24 cellular contexts compared by ENCODE assay signal in genomic region chrX:633043-633654, GRCh38. TPM values are rescaled to one million over a fixed set of nuclear protein-coding genes. Genes with fewer than 3 reads are reported as not detected.
A peak's percentile ranks its signal among the peaks of the same experiment; 100 is the strongest.
DNase-seq lines count a peak whose midpoint lies in the region; ATAC-seq and TF ChIP-seq lines count a peak whose summit lies in the region.
"Had no signal": no experiment of that assay in that cellular context is flagged by ENCODE, and none has a peak within 500 bp of the region (broad histone marks: within the 10 kb centered on the region; RNA-seq: fewer than 3 reads in every experiment).

No MANE protein-coding gene starts in this region.

- DNase-seq in activated CD4-positive, alpha-beta T cell treated with anti-CD3 and anti-CD28 coated beads, Interleukin-2, amount 10 ng/mL, durations not matched to agents 24 days and 14 days, result peak; percentile 45
- no peak for DNase-seq in activated CD4-positive, alpha-beta T cell treated with anti-CD3 and anti-CD28 coated beads for 36 hours
- DNase-seq in HFFc6, result no peak
- peak; percentile 35 for DNase-seq in mesenteric fat pad (ENCODE audit: low spot score)
- DNase-seq in stimulated activated naive B cell treated with anti-CD40 and anti-IgM and Interleukin-4, amounts not matched to agents 10 μg/mL and 1 μg/mL and 100 μg/mL, for 72 hours, result no peak
- DNase-seq in PC-3, result no peak
- DNase-seq in glomerular visceral epithelial cell (ENCODE audit: extremely low spot score), result no peak
- DNase-seq in occipital lobe (lab: John Stamatoyannopoulos, UW), result no peak
- DNase-seq: BE2C; CD4-positive, alpha-beta memory T cell; DMS153; GOT3; MM.1S; NCI-H1092; NCI-H1436 treated with DMSO at 0.1 percent for 48 hours; NCI-H2029; NCI-H345; NCI-H524 treated with DMSO at 0.1 percent for 48 hours; PC-9; SIG-M5 had no signal

- POLR2A ChIA-PET in activated CD4-positive, alpha-beta T cell treated with anti-CD3 and anti-CD28 coated beads for 36 hours (lab: Charles Lee), result no interaction called here
- POLR2A ChIA-PET in PC-3 (lab: Charles Lee; ENCODE audit: unreplicated experiment), result no interaction called here

- H3K36me3 Mint-ChIP-seq in activated CD4-positive, alpha-beta T cell treated with anti-CD3 and anti-CD28 coated beads, Interleukin-2, amount 10 ng/mL, durations not matched to agents 24 days and 14 days (ENCODE audit: low read depth), result peaks cover 2% of the 10 kb centered on the region
- H3K36me3 Mint-ChIP-seq in activated CD4-positive, alpha-beta T cell treated with anti-CD3 and anti-CD28 coated beads for 36 hours (ENCODE audit: low read depth), result no peaks in the 10 kb centered on the region
- peaks cover 69% of the 10 kb centered on the region for H3K36me3 Mint-ChIP-seq in HFFc6 (ENCODE audit: low read depth)
- H3K36me3 Mint-ChIP-seq in stimulated activated naive B cell treated with anti-CD40 and anti-IgM and Interleukin-4, amounts not matched to agents 10 μg/mL and 1 μg/mL and 100 μg/mL, for 72 hours, result no peaks in the 10 kb centered on the region
- H3K36me3 Mint-ChIP-seq: CD4-positive, alpha-beta memory T cell had no signal

- H3K27ac Mint-ChIP-seq in activated CD4-positive, alpha-beta T cell treated with anti-CD3 and anti-CD28 coated beads, Interleukin-2, amount 10 ng/mL, durations not matched to agents 24 days and 14 days, result no peak overlapping the region
- no peak overlapping the region for H3K27ac Mint-ChIP-seq in activated CD4-positive, alpha-beta T cell treated with anti-CD3 and anti-CD28 coated beads for 36 hours
- H3K27ac Mint-ChIP-seq in HFFc6, result peak overlapping the region; percentile 87
- H3K27ac Mint-ChIP-seq in stimulated activated naive B cell treated with anti-CD40 and anti-IgM and Interleukin-4, amounts not matched to agents 10 μg/mL and 1 μg/mL and 100 μg/mL, for 72 hours, result peak overlapping the region; percentile 89
- H3K27ac Mint-ChIP-seq: CD4-positive, alpha-beta memory T cell had no signal

- TF ChIP-seq CTCF in HFFc6 (IDR thresholded peaks at IDR 0.05) (no peak), PC-3 (conservative IDR thresholded peaks at IDR 0.05; ENCODE audit: low read depth, low read length) (no peak)

- H3K4me3 Mint-ChIP-seq in activated CD4-positive, alpha-beta T cell treated with anti-CD3 and anti-CD28 coated beads, Interleukin-2, amount 10 ng/mL, durations not matched to agents 24 days and 14 days, result no peak overlapping the region
- no peak overlapping the region for H3K4me3 Mint-ChIP-seq in activated CD4-positive, alpha-beta T cell treated with anti-CD3 and anti-CD28 coated beads for 36 hours
- peak overlapping the region; percentile 96 for H3K4me3 Mint-ChIP-seq in HFFc6
- H3K4me3 Mint-ChIP-seq in stimulated activated naive B cell treated with anti-CD40 and anti-IgM and Interleukin-4, amounts not matched to agents 10 μg/mL and 1 μg/mL and 100 μg/mL, for 72 hours, result no peak overlapping the region
- H3K4me3 Mint-ChIP-seq: CD4-positive, alpha-beta memory T cell had no signal

- peaks cover 74% of the 10 kb centered on the region for H3K27me3 ChIP-seq in PC-3 (ENCODE audit: low read length)
- H3K27me3 ChIP-seq: BE2C had no signal

- no peak for ATAC-seq in activated CD4-positive, alpha-beta T cell treated with anti-CD3 and anti-CD28 coated beads for 36 hours
- ATAC-seq in stimulated activated naive B cell treated with anti-CD40 and anti-IgM and Interleukin-4, amounts not matched to agents 10 μg/mL and 1 μg/mL and 100 μg/mL, for 72 hours (replicated peaks), result no peak
- ATAC-seq in PC-3, result no peak

- no peaks in the 10 kb centered on the region for H4K20me1 ChIP-seq in PC-3 (ENCODE audit: low read length)

- H2AFZ ChIP-seq in PC-3 (ENCODE audit: low read length), result no peak overlapping the region
- H2AFZ ChIP-seq: PC-9 had no signal

- no peaks in the 10 kb centered on the region for H3K9me3 ChIP-seq in PC-3 (ENCODE audit: low read length)
- H3K9me3 ChIP-seq: BE2C had no signal

- no peaks in the 10 kb centered on the region for H3K4me1 ChIP-seq in PC-3 (ENCODE audit: insufficient read depth, low read length)
- H3K4me1 ChIP-seq: BE2C had no signal

- peaks cover 65% of the 10 kb centered on the region for H3K27me3 Mint-ChIP-seq in activated CD4-positive, alpha-beta T cell treated with anti-CD3 and anti-CD28 coated beads, Interleukin-2, amount 10 ng/mL, durations not matched to agents 24 days and 14 days
- peaks cover 63% of the 10 kb centered on the region for H3K27me3 Mint-ChIP-seq in activated CD4-positive, alpha-beta T cell treated with anti-CD3 and anti-CD28 coated beads for 36 hours
- peaks cover 16% of the 10 kb centered on the region for H3K27me3 Mint-ChIP-seq in HFFc6 (ENCODE audit: insufficient read depth)
- H3K27me3 Mint-ChIP-seq in stimulated activated naive B cell treated with anti-CD40 and anti-IgM and Interleukin-4, amounts not matched to agents 10 μg/mL and 1 μg/mL and 100 μg/mL, for 72 hours, result peaks cover 61 to 85% of the 10 kb centered on the region in 2 donors

- CTCF ChIA-PET in activated CD4-positive, alpha-beta T cell treated with anti-CD3 and anti-CD28 coated beads for 36 hours (lab: Charles Lee), result no interaction called here
- CTCF ChIA-PET in PC-3 (lab: Charles Lee), result no interaction called here

- no peaks in the 10 kb centered on the region for H3K36me3 ChIP-seq in PC-3 (ENCODE audit: low read depth, low read length)
- H3K36me3 ChIP-seq: BE2C had no signal

- no peak overlapping the region for H3K27ac ChIP-seq in PC-3 (ENCODE audit: low read length)
- H3K27ac ChIP-seq: 22Rv1, PC-9, RWPE1 had no signal

- no TSS peak for BruUV-seq in PC-3 (replicated peaks; lab: Mats Ljungman, UMichigan)

- intact Hi-C loops in activated CD4-positive, alpha-beta T cell treated with anti-CD3 and anti-CD28 coated beads, Interleukin-2, amount 10 ng/mL, durations not matched to agents 24 days and 14 days (cut with micrococcal nuclease), result no loop called here
- intact Hi-C loops in activated CD4-positive, alpha-beta T cell treated with anti-CD3 and anti-CD28 coated beads for 36 hours (cut with DNase I, micrococcal nuclease), result no loop called here
- intact Hi-C loops in PC-3 (cut with micrococcal nuclease), result no loop called here

- peaks cover 4% of the 10 kb centered on the region for H3K9me3 Mint-ChIP-seq in activated CD4-positive, alpha-beta T cell treated with anti-CD3 and anti-CD28 coated beads, Interleukin-2, amount 10 ng/mL, durations not matched to agents 24 days and 14 days
- no peaks in the 10 kb centered on the region for H3K9me3 Mint-ChIP-seq in activated CD4-positive, alpha-beta T cell treated with anti-CD3 and anti-CD28 coated beads for 36 hours (ENCODE audit: low read depth)
- H3K9me3 Mint-ChIP-seq in HFFc6, result 0 out of 2 replicates have a peak, but pooled peaks cover 4% of the 10 kb centered on the region
- H3K9me3 Mint-ChIP-seq in stimulated activated naive B cell treated with anti-CD40 and anti-IgM and Interleukin-4, amounts not matched to agents 10 μg/mL and 1 μg/mL and 100 μg/mL, for 72 hours, result no peaks in the 10 kb centered on the region

- H3K4me3 ChIP-seq in PC-3 (ENCODE audit: low read length), result no peak overlapping the region
- H3K4me3 ChIP-seq: PC-9 had no signal

- H3K79me2 ChIP-seq in PC-3 (ENCODE audit: low read length), result no peaks in the 10 kb centered on the region

- no peaks in the 10 kb centered on the region for H3F3A ChIP-seq in PC-3 (ENCODE audit: low read length, unreplicated experiment)

- H3K4me1 Mint-ChIP-seq in activated CD4-positive, alpha-beta T cell treated with anti-CD3 and anti-CD28 coated beads, Interleukin-2, amount 10 ng/mL, durations not matched to agents 24 days and 14 days, result peaks cover 2% of the 10 kb centered on the region
- H3K4me1 Mint-ChIP-seq in activated CD4-positive, alpha-beta T cell treated with anti-CD3 and anti-CD28 coated beads for 36 hours, result peaks cover 5% of the 10 kb centered on the region
- H3K4me1 Mint-ChIP-seq in HFFc6 (ENCODE audit: low read depth), result peaks cover 40% of the 10 kb centered on the region
- peaks cover 25 to 36% of the 10 kb centered on the region in 2 donors for H3K4me1 Mint-ChIP-seq in stimulated activated naive B cell treated with anti-CD40 and anti-IgM and Interleukin-4, amounts not matched to agents 10 μg/mL and 1 μg/mL and 100 μg/mL, for 72 hours

- no peaks in the 10 kb centered on the region for H3K9me2 ChIP-seq in PC-3 (replicated peaks; ENCODE audit: low read length)

- no peak overlapping the region for H3K4me2 ChIP-seq in PC-3 (ENCODE audit: low read length)
- H3K4me2 ChIP-seq: PC-9 had no signal

- H3K9ac ChIP-seq in PC-3 (ENCODE audit: low read length), result no peak overlapping the region

RNA-seq across cellular contexts. Expression of gene SHOX, which starts 2.6 kb away (rescaled TPM):
- not detected in 2 replicates for total RNA-seq in activated CD4-positive, alpha-beta T cell treated with anti-CD3 and anti-CD28 coated beads, Interleukin-2, amount 10 ng/mL, durations not matched to agents 24 days and 14 days
- total RNA-seq in activated CD4-positive, alpha-beta T cell treated with anti-CD3 and anti-CD28 coated beads for 36 hours, result not detected
- total RNA-seq in HFFc6 (2021; fragmentation: NEBNext Ultra II Directional; extraction: Animal tissue kit (Norgen Biotek cat#: 25700)), result 10 to 100 TPM; 27.1 to 41.8 (median 28.6) TPM
- total RNA-seq in mesenteric fat pad (0.10 TPM), PC-3 (2014; rRNA removed) (not detected in 2 replicates), occipital lobe (under 0.01 TPM)
- total RNA-seq: CD4-positive, alpha-beta memory T cell; Daoy; LHCN-M2; PC-9 had no signal

Comparison
In these comparisons a context has a peak if more than half of its experiments do, and no peak if none do; other contexts are left out.
1. DNase-seq: peak in activated CD4-positive, alpha-beta T cell treated with anti-CD3 and anti-CD28 coated beads, Interleukin-2, amount 10 ng/mL, durations not matched to agents 24 days and 14 days (single experiment) and mesenteric fat pad (single experiment); none in activated CD4-positive, alpha-beta T cell treated with anti-CD3 and anti-CD28 coated beads for 36 hours (single experiment), HFFc6 (single experiment), stimulated activated naive B cell treated with anti-CD40 and anti-IgM and Interleukin-4, amounts not matched to agents 10 μg/mL and 1 μg/mL and 100 μg/mL, for 72 hours (single experiment), PC-3 (single experiment), glomerular visceral epithelial cell (single experiment) and occipital lobe (single experiment).
2. H3K27ac Mint-ChIP-seq: peak in HFFc6 (single experiment) and stimulated activated naive B cell treated with anti-CD40 and anti-IgM and Interleukin-4, amounts not matched to agents 10 μg/mL and 1 μg/mL and 100 μg/mL, for 72 hours (single experiment); none in activated CD4-positive, alpha-beta T cell treated with anti-CD3 and anti-CD28 coated beads, Interleukin-2, amount 10 ng/mL, durations not matched to agents 24 days and 14 days (single experiment) and activated CD4-positive, alpha-beta T cell treated with anti-CD3 and anti-CD28 coated beads for 36 hours (single experiment).
3. RNA of gene SHOX, which starts 2.6 kb away (total RNA-seq): 27.1 to 41.8 TPM in HFFc6; 0.10 TPM in mesenteric fat pad (single experiment), not detected in activated CD4-positive, alpha-beta T cell treated with anti-CD3 and anti-CD28 coated beads, Interleukin-2, amount 10 ng/mL, durations not matched to agents 24 days and 14 days, not detected in activated CD4-positive, alpha-beta T cell treated with anti-CD3 and anti-CD28 coated beads for 36 hours, not detected in PC-3 and under 0.01 TPM in occipital lobe (single experiment); every median in the first group is over 10 times any median in the second.